ENCODE assay signal across 14 cellular contexts in genomic region chr11:32426819-32427615, GRCh38. TPM values are rescaled to one million over a fixed set of nuclear protein-coding genes. Genes with fewer than 3 reads are reported as not detected.
DNase-seq lines count a peak whose midpoint lies in the region; ATAC-seq and TF ChIP-seq lines count a peak whose summit lies in the region.
"Had no signal": no experiment of that assay in that cellular context is flagged by ENCODE, and none has a peak within 500 bp of the region (broad histone marks: within the 10 kb centered on the region; RNA-seq: fewer than 3 reads in every experiment).

No MANE protein-coding gene starts in this region.

- DNase-seq in NCI-H1105 (lab: John Stamatoyannopoulos, UW): peak; percentile 39
- DNase-seq in fibroblast of pulmonary artery (ENCODE audit: low read depth): peak; percentile 78
- peak; percentile 88 to 94 for DNase-seq in mesothelial cell of epicardium (ENCODE audit: low spot score in 2 of 2, unreplicated experiment in 2 of 2)
- DNase-seq in mesenchymal stem cell: no peak
- no peak for DNase-seq in 8988T
- DNase-seq in Peyer's patch: no peak
- DNase-seq: activated T-cell treated with anti-CD3 and anti-CD28 coated beads, Interleukin-2, amount 50 U/mL, for 48 hours; dorsolateral prefrontal cortex; immature natural killer cell; NCI-H1092 had no signal

- peak overlapping the region; percentile 95 for H3K27ac Mint-ChIP-seq in mesothelial cell of epicardium
- H3K27ac Mint-ChIP-seq: immature natural killer cell had no signal

- no peak overlapping the region for H4K91ac ChIP-seq in mesenchymal stem cell (ENCODE audit: low read length)

- no peak overlapping the region for H3K14ac ChIP-seq in mesenchymal stem cell (ENCODE audit: low read length in 2 of 2)

- H3K27me3 Mint-ChIP-seq in mesothelial cell of epicardium (ENCODE audit: low read depth): peaks cover 86% of the 10 kb centered on the region

- peak overlapping the region; percentile 23 to 76 (median 65) for H3K4me2 ChIP-seq in BLaER1 treated with 17β-estradiol and CSF1 and Interleukin-3, amounts not matched to agents 10 nM and 100 nM
- no peak overlapping the region for H3K4me2 ChIP-seq in mesenchymal stem cell (ENCODE audit: low read length, poor library complexity, severe bottlenecking)

- H3K4me1 ChIP-seq in BLaER1 treated with 17β-estradiol and CSF1 and Interleukin-3, amounts not matched to agents 10 nM and 100 nM: peaks cover 11 to 61% (median 39%) of the 10 kb centered on the region in 10 experiments
- H3K4me1 ChIP-seq in mesenchymal stem cell (ENCODE audit: control insufficient read depth, insufficient read depth, low read depth, low read length) (peaks cover 16% of the 10 kb centered on the region), Peyer's patch (no peaks in the 10 kb centered on the region)
- H3K4me1 ChIP-seq: parathyroid adenoma had no signal

- no peak overlapping the region for H4K8ac ChIP-seq in mesenchymal stem cell (ENCODE audit: low read length)

- H2BK5ac ChIP-seq in mesenchymal stem cell (ENCODE audit: low read depth, low read length, poor library complexity, severe bottlenecking): no peak overlapping the region

- peaks cover 86% of the 10 kb centered on the region for H3K4me1 Mint-ChIP-seq in mesothelial cell of epicardium

- peak overlapping the region; percentile 62 for H3K4me3 Mint-ChIP-seq in mesothelial cell of epicardium

- no peak overlapping the region for H3K9ac ChIP-seq in BLaER1 treated with 17β-estradiol and CSF1 and Interleukin-3, amounts not matched to agents 10 nM and 100 nM
- H3K9ac ChIP-seq in mesenchymal stem cell (ENCODE audit: low read length): no peak overlapping the region
- H3K9ac ChIP-seq: parathyroid adenoma had no signal

- no peak overlapping the region for H2AK5ac ChIP-seq in mesenchymal stem cell (ENCODE audit: low read length, severe bottlenecking)

- no peaks in the 10 kb centered on the region for H3K36me3 ChIP-seq in BLaER1 treated with 17β-estradiol and CSF1 and Interleukin-3, amounts not matched to agents 10 nM and 100 nM
- H3K36me3 ChIP-seq in mesenchymal stem cell (ENCODE audit: control insufficient read depth in 1 of 2, insufficient read depth in 2 of 2, low read depth in 1 of 2, low read length in 2 of 2) (no peaks in the 10 kb centered on the region), Peyer's patch (no peaks in the 10 kb centered on the region)

- H2AFZ ChIP-seq in mesenchymal stem cell (ENCODE audit: low read depth, low read length): no peak overlapping the region
- H2AFZ ChIP-seq: parathyroid adenoma had no signal

- 4% methylated on average over 49 of the region's 59 CpGs for WGBS in mesenchymal stem cell

- no peak for TF ChIP-seq POLR2A in Peyer's patch (IDR thresholded peaks at IDR 0.05)

- H3K79me1 ChIP-seq in mesenchymal stem cell (replicated peaks; ENCODE audit: low read length, poor library complexity, severe bottlenecking): no peaks in the 10 kb centered on the region

- no peak overlapping the region for H3K18ac ChIP-seq in mesenchymal stem cell (ENCODE audit: low read depth in 1 of 2, low read length in 2 of 2)

- peaks cover 11% of the 10 kb centered on the region for H3K36me3 Mint-ChIP-seq in mesothelial cell of epicardium
- H3K36me3 Mint-ChIP-seq: immature natural killer cell had no signal

- peak overlapping the region; percentile 30 to 57 (median 40); a peak in 18 of 20 replicates for H3K4me3 ChIP-seq in BLaER1 treated with 17β-estradiol and CSF1 and Interleukin-3, amounts not matched to agents 10 nM and 100 nM
- H3K4me3 ChIP-seq in fibroblast of pulmonary artery (replicated peaks; ENCODE audit: low read depth, low read length) (no peak overlapping the region), mesenchymal stem cell (ENCODE audit: insufficient read depth in 1 of 2, low read depth in 1 of 2, low read length in 2 of 2) (no peak overlapping the region), Peyer's patch (no peak overlapping the region)

- no peak for ATAC-seq in GM21381 (IDR thresholded peaks at IDR 0.05; ENCODE audit: unreplicated experiment)

- H2BK12ac ChIP-seq in mesenchymal stem cell (ENCODE audit: low read length in 2 of 2): no peak overlapping the region

- H4K20me1 ChIP-seq in BLaER1 treated with 17β-estradiol and CSF1 and Interleukin-3, amounts not matched to agents 10 nM and 100 nM: peaks cover 0 to 43% (median 7%) of the 10 kb centered on the region in 11 experiments; a peak in 11 of 22 replicates

- H3K4ac ChIP-seq in mesenchymal stem cell (ENCODE audit: low read depth in 1 of 2, low read length in 2 of 2): no peak overlapping the region

- H3K9me3 ChIP-seq in BLaER1 treated with 17β-estradiol and CSF1 and Interleukin-3, amounts not matched to agents 10 nM and 100 nM (replicated peaks in 1 of 11): peaks cover 32 to 54% (median 42%) of the 10 kb centered on the region in 11 experiments
- peaks cover 9% of the 10 kb centered on the region for H3K9me3 ChIP-seq in mesenchymal stem cell (ENCODE audit: control insufficient read depth, low read length)
- H3K9me3 ChIP-seq in Peyer's patch: no peaks in the 10 kb centered on the region

- TF ChIP-seq CTCF in fibroblast of pulmonary artery (IDR thresholded peaks at IDR 0.05; ENCODE audit: low read length, missing control alignments) (no peak), mesothelial cell of epicardium (IDR thresholded peaks at IDR 0.05; ENCODE audit: unreplicated experiment) (no peak), Peyer's patch (IDR thresholded peaks at IDR 0.05) (no peak)

- H2BK15ac ChIP-seq in mesenchymal stem cell (ENCODE audit: low read depth, poor library complexity, severe bottlenecking): no peak overlapping the region

- peak overlapping the region in 1 of 2 experiments; percentile 5 for H3K23ac ChIP-seq in mesenchymal stem cell (ENCODE audit: low read length in 2 of 2)

- H3K27me3 ChIP-seq in BLaER1 treated with 17β-estradiol and CSF1 and Interleukin-3, amounts not matched to agents 10 nM and 100 nM: peaks cover 75 to 79% (median 77%) of the 10 kb centered on the region in 11 experiments
- H3K27me3 ChIP-seq in mesenchymal stem cell (ENCODE audit: control insufficient read depth in 1 of 2, insufficient read depth in 1 of 2, low read length in 2 of 2) (peaks cover 79 to 92% of the 10 kb centered on the region in 2 experiments), Peyer's patch (peaks cover 0 to 31% of the 10 kb centered on the region in 2 donors)

- H2BK120ac ChIP-seq in mesenchymal stem cell (ENCODE audit: low read depth, low read length): no peak overlapping the region

- no peak overlapping the region for H3K27ac ChIP-seq in BLaER1 treated with 17β-estradiol and CSF1 and Interleukin-3, amounts not matched to agents 10 nM and 100 nM
- H3K27ac ChIP-seq in mesenchymal stem cell (ENCODE audit: low read length, poor library complexity, severe bottlenecking) (no peak overlapping the region), Peyer's patch (no peak overlapping the region)
- H3K27ac ChIP-seq: dorsolateral prefrontal cortex, parathyroid adenoma had no signal

- no peaks in the 10 kb centered on the region for H3K9me3 Mint-ChIP-seq in mesothelial cell of epicardium

RNA-seq across cellular contexts. Expression of gene WT1, which starts 8.3 kb away (rescaled TPM):
- total RNA-seq in mesothelial cell of epicardium (122 to 131 TPM (median 125 TPM) in 3 replicates), Peyer's patch (not detected)
- polyA plus RNA-seq in mesenchymal stem cell (2013, experiment 1 of 2): 0.14 TPM
- polyA plus RNA-seq in mesenchymal stem cell (2013, experiment 2 of 2): 0.15 TPM
- polyA plus RNA-seq: BJ, immature natural killer cell had no signal

Comparison
In these comparisons a context has a peak if more than half of its experiments do, and no peak if none do; other contexts are left out.
1. H3K4me3 ChIP-seq: peak in BLaER1 treated with 17β-estradiol and CSF1 and Interleukin-3, amounts not matched to agents 10 nM and 100 nM (10 of 10); none in fibroblast of pulmonary artery (single experiment), mesenchymal stem cell (0 of 2) and Peyer's patch (0 of 4).
2. DNase-seq: peak in NCI-H1105 (single experiment), fibroblast of pulmonary artery (single experiment) and mesothelial cell of epicardium (2 of 2); none in mesenchymal stem cell (single experiment), 8988T (single experiment) and Peyer's patch (0 of 3).
3. RNA of gene WT1, which starts 8.3 kb away (total RNA-seq): 122 to 131 TPM in mesothelial cell of epicardium; not detected in Peyer's patch; every median in the first group is over 100 times any median in the second.